In the genomic region with DNA sequence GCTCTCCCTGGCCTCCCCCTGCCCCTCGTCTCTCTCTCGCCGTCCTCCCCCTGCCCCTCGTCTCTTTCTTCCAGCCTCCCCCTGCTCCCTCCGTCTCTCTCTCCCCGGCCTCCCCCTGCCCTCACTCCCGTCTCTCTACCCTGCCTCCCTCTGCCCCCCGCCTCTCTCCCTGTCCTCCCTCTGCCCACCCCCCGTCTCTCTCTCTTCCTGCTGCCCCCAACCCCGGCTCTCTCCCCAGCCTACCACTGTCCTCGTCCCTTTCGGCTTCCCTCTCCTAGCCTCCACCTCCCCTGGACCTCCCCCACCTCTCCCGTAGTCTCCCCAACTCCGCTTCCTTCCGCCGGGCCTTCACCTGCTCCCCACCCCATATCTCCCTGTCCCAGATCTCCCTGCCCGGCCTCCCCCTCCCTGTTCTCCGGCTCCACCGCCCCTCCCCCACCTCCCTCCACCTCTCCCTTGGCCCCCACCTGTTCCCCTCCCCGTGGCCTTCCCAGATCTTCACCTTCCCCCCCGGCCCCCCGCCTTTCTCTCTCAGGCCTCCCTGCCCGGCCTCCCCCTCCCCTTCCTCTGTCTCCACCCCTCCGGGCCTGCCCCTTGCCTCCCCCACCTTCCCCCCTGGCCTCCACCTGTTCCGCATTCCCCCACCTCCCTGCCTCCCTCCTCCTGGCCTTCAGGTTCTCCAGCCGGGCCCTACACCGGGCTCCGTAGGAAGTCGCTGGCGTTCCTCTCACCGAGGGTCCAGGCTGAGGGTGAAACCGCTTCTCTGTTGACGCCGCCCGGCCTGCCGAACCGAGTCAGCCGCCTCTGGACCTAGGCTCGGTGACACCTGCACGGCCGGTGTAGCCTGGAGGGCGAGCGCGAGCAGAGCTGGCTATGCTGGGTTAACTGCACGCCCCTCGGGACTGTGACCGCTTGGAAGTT, we compare ENCODE assay signal across 8 cellular contexts. TPM values are rescaled to one million over a fixed set of nuclear protein-coding genes. Genes with fewer than 3 reads are reported as not detected.
DNase-seq lines count a peak whose midpoint lies in the region; ATAC-seq and TF ChIP-seq lines count a peak whose summit lies in the region.

No MANE protein-coding gene starts in this region.

- CTCF ChIA-PET in Panc1 (lab: Charles Lee), result no interaction called here

- peaks cover 58% of the 10 kb centered on the region for H3K79me2 ChIP-seq in osteoblast (ENCODE audit: insufficient read depth, low read length)

- H3K27ac ChIP-seq in Panc1 (ENCODE audit: low read length), result peak overlapping the region; percentile 83
- H3K27ac ChIP-seq in epithelial cell of prostate, result peak overlapping the region; percentile 77
- peak overlapping the region; percentile 58 for H3K27ac ChIP-seq in osteoblast (ENCODE audit: low read depth, low read length)

- H3K4me3 ChIP-seq in Panc1 (ENCODE audit: low read depth in 2 of 2, low read length in 2 of 2), result peak overlapping the region; percentile 79 to 85
- H3K4me3 ChIP-seq in osteoblast (ENCODE audit: insufficient read depth, low read length), result peak overlapping the region; percentile 92

- H3K4me2 ChIP-seq in osteoblast (ENCODE audit: insufficient read depth, low read length), result peak overlapping the region; percentile 87

- no peak overlapping the region for H2AFZ ChIP-seq in osteoblast (ENCODE audit: low read length)

- in situ Hi-C loops in Panc1 (cut with HindIII; ENCODE audit: low pct_unique_long_range_greater_than_20kb, low sequenced_read_pairs), result no loop called here

- ATAC-seq in Panc1 (no peak; the same call in 1 of the 2 replicates), HG03439 (IDR thresholded peaks at IDR 0.05; ENCODE audit: unreplicated experiment) (no peak), HG03280 (IDR thresholded peaks at IDR 0.05; ENCODE audit: unreplicated experiment) (no peak), GM21717 (IDR thresholded peaks at IDR 0.05; ENCODE audit: unreplicated experiment) (no peak)

- H3K9me3 ChIP-seq in Panc1 (ENCODE audit: control insufficient read depth, insufficient read depth, low read depth, low read length) (no peaks in the 10 kb centered on the region), osteoblast (ENCODE audit: low read depth, low read length) (no peaks in the 10 kb centered on the region)

- intact Hi-C loops in Panc1 (cut with micrococcal nuclease; ENCODE audit: unreplicated experiment), result no loop called here

- DNase-seq in NCI-H1417 (lab: John Stamatoyannopoulos, UW), result peak; percentile 2 to 46 (median 39)
- DNase-seq in NCI-H1417 treated with DMSO at 0.1 percent for 48 hours (lab: John Stamatoyannopoulos, UW), result no peak
- no peak for DNase-seq in Panc1 (ENCODE audit: low read depth, low spot score)
- DNase-seq in epithelial cell of prostate (ENCODE audit: low read depth, low spot score), result no peak
- DNase-seq in osteoblast (ENCODE audit: insufficient read length, low spot score, missing footprints), result peak; percentile 85

- H3K36me3 ChIP-seq in Panc1 (ENCODE audit: control insufficient read depth, insufficient read depth, low read length) (no peaks in the 10 kb centered on the region; the same call in none of the 2 replicates), osteoblast (ENCODE audit: insufficient read depth, low read length) (peaks cover 21% of the 10 kb centered on the region)

- H3K27me3 ChIP-seq in Panc1 (ENCODE audit: control insufficient read depth, insufficient read depth, low read length), result no peaks in the 10 kb centered on the region
- H3K27me3 ChIP-seq in osteoblast (ENCODE audit: insufficient read depth, low read length), result no peaks in the 10 kb centered on the region

- H4K20me1 ChIP-seq in osteoblast (ENCODE audit: insufficient read depth, low read length), result peaks cover 31% of the 10 kb centered on the region

- H3K4me1 ChIP-seq in Panc1 (ENCODE audit: control insufficient read depth, insufficient read depth, low read length), result peaks cover 42% of the 10 kb centered on the region
- peaks cover 10% of the 10 kb centered on the region for H3K4me1 ChIP-seq in osteoblast (ENCODE audit: insufficient read depth, low read length)

- TF ChIP-seq CTCF in Panc1 (IDR thresholded peaks at IDR 0.05) (no peak), osteoblast (IDR thresholded peaks at IDR 0.05; ENCODE audit: extremely low read depth, low read depth, low read length) (no peak)

- POLR2A ChIA-PET in Panc1 (lab: Charles Lee), result no interaction called here

- no TSS peak for BruUV-seq in Panc1 (replicated peaks; lab: Mats Ljungman, UMichigan)

RNA-seq across cellular contexts. Expression of a gene that starts 1.2 kb away (rescaled TPM):
- total RNA-seq in Panc1 (2021; ENCODE audit: unreplicated experiment) (90.9 TPM), osteoblast (17.7 and 18.9 TPM in 2 replicates)
- 99.5 TPM for polyA plus RNA-seq in Panc1 (2012; ENCODE audit: insufficient read length)

RNA-seq across cellular contexts. Expression of a gene that starts 45.3 kb away (rescaled TPM):
- total RNA-seq in Panc1 (2021; ENCODE audit: unreplicated experiment) (244 TPM), osteoblast (109 and 126 TPM in 2 replicates)
- 276 TPM for polyA plus RNA-seq in Panc1 (2012; ENCODE audit: insufficient read length)

Comparison
In these comparisons a context has a peak if more than half of its experiments do, and no peak if none do; other contexts are left out.
1. DNase-seq: peak in NCI-H1417 (3 of 3) and osteoblast (single experiment); none in NCI-H1417 treated with DMSO at 0.1 percent for 48 hours (single experiment), Panc1 (single experiment) and epithelial cell of prostate (single experiment).
2. Peak in every context shown above with its lines, with median percentiles within 50 percentile points of each other: H3K27ac ChIP-seq.